1 cellular context compared by ENCODE assay signal in the genomic region with DNA sequence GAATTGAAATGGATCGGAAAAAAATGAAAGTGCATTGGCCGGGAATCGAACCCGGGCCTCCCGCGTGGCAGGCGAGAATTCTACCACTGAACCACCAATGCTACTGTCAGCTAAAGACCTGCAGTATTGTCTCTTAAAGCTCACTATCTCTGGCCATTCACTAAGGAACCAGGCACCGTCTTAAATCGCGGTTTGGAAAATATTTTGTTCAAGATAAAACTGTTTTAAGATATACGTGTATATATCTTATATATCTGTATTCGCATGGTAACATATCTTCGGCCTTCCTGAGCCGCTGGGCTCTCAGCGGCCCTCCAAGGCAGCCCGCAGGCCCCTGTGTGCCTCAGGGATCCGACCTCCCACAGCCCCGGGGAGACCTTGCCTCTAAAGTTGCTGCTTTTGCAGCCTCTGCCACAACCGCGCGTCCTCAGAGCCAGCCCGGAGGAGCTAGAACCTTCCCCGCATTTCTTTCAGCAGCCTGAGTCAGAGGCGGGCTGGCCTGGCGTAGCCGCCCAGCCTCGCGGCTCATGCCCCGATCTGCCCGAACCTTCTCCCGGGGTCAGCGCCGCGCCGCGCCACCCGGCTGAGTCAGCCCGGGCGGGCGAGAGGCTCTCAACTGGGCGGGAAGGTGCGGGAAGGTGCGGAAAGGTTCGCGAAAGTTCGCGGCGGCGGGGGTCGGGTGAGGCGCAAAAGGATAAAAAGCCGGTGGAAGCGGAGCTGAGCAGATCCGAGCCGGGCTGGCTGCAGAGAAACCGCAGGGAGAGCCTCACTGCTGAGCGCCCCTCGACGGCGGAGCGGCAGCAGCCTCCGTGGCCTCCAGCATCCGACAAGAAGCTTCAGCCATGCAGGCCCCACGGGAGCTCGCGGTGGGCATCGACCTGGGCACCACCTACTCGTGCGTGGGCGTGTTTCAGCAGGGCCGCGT.
TF ChIP-seq lines count a peak whose summit lies in the region.

A gene (plus strand): TSS at position 724 of the 925 bp plus-strand sequence. CDS start 119 bp downstream, at position 843.

TF ChIP-seq in GM12878, 131 proteins besides CTCF, POLR2A, EP300 and RAD21 (continued from another document):
- TF ChIP-seq, protein P1, sequence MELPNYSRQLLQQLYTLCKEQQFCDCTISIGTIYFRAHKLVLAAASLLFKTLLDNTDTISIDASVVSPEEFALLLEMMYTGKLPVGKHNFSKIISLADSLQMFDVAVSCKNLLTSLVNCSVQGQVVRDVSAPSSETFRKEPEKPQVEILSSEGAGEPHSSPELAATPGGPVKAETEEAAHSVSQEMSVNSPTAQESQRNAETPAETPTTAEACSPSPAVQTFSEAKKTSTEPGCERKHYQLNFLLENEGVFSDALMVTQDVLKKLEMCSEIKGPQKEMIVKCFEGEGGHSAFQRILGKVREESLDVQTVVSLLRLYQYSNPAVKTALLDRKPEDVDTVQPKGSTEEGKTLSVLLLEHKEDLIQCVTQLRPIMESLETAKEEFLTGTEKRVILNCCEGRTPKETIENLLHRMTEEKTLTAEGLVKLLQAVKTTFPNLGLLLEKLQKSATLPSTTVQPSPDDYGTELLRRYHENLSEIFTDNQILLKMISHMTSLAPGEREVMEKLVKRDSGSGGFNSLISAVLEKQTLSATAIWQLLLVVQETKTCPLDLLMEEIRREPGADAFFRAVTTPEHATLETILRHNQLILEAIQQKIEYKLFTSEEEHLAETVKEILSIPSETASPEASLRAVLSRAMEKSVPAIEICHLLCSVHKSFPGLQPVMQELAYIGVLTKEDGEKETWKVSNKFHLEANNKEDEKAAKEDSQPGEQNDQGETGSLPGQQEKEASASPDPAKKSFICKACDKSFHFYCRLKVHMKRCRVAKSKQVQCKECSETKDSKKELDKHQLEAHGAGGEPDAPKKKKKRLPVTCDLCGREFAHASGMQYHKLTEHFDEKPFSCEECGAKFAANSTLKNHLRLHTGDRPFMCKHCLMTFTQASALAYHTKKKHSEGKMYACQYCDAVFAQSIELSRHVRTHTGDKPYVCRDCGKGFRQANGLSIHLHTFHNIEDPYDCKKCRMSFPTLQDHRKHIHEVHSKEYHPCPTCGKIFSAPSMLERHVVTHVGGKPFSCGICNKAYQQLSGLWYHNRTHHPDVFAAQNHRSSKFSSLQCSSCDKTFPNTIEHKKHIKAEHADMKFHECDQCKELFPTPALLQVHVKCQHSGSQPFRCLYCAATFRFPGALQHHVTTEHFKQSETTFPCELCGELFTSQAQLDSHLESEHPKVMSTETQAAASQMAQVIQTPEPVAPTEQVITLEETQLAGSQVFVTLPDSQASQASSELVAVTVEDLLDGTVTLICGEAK (IDR thresholded peaks at IDR 0.05; ENCODE audit: borderline replicate concordance): peak; percentile 83
- TF ChIP-seq TBL1XR1 (IDR thresholded peaks at IDR 0.05; ENCODE audit: low read depth, low read length): peak; percentile 90
- TF ChIP-seq STAT1 (conservative IDR thresholded peaks at IDR 0.05): 0 out of 2 replicates have a peak, but pooled peaks have one; percentile 74
- TF ChIP-seq ZSCAN29 (IDR thresholded peaks at IDR 0.05): peak; percentile 93
- peak; percentile 21; the same call in 1 of the 2 replicates for TF ChIP-seq JUNB (IDR thresholded peaks at IDR 0.05)
- TF ChIP-seq SREBF2 (IDR thresholded peaks at IDR 0.05; ENCODE audit: low read length): peak; percentile 94
- peak; percentile 54; the same call in 1 of the 2 replicates for TF ChIP-seq IRF4 (IDR thresholded peaks at IDR 0.05; ENCODE audit: low read depth, low read length)
- peak; percentile 68 for TF ChIP-seq GABPA (IDR thresholded peaks at IDR 0.05; ENCODE audit: low read depth)
- peak in 1 of 2 experiments; percentile 22; a peak in 2 of 4 replicates for TF ChIP-seq IKZF2 (IDR thresholded peaks at IDR 0.05)
- TF ChIP-seq CBX5 (IDR thresholded peaks at IDR 0.05; ENCODE audit: low read depth): 0 out of 2 replicates have a peak, but pooled peaks have one; percentile 58
- TF ChIP-seq NBN (IDR thresholded peaks at IDR 0.05): 0 out of 2 replicates have a peak, but pooled peaks have one; percentile 33
- TF ChIP-seq, protein P2, sequence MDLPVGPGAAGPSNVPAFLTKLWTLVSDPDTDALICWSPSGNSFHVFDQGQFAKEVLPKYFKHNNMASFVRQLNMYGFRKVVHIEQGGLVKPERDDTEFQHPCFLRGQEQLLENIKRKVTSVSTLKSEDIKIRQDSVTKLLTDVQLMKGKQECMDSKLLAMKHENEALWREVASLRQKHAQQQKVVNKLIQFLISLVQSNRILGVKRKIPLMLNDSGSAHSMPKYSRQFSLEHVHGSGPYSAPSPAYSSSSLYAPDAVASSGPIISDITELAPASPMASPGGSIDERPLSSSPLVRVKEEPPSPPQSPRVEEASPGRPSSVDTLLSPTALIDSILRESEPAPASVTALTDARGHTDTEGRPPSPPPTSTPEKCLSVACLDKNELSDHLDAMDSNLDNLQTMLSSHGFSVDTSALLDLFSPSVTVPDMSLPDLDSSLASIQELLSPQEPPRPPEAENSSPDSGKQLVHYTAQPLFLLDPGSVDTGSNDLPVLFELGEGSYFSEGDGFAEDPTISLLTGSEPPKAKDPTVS (IDR thresholded peaks at IDR 0.05; ENCODE audit: low read depth, low read length): peak; percentile 97
- peak; percentile 19; the same call in 1 of the 2 replicates for TF ChIP-seq GATAD2B (conservative IDR thresholded peaks at IDR 0.05; ENCODE audit: low read depth)
- TF ChIP-seq, protein P3, sequence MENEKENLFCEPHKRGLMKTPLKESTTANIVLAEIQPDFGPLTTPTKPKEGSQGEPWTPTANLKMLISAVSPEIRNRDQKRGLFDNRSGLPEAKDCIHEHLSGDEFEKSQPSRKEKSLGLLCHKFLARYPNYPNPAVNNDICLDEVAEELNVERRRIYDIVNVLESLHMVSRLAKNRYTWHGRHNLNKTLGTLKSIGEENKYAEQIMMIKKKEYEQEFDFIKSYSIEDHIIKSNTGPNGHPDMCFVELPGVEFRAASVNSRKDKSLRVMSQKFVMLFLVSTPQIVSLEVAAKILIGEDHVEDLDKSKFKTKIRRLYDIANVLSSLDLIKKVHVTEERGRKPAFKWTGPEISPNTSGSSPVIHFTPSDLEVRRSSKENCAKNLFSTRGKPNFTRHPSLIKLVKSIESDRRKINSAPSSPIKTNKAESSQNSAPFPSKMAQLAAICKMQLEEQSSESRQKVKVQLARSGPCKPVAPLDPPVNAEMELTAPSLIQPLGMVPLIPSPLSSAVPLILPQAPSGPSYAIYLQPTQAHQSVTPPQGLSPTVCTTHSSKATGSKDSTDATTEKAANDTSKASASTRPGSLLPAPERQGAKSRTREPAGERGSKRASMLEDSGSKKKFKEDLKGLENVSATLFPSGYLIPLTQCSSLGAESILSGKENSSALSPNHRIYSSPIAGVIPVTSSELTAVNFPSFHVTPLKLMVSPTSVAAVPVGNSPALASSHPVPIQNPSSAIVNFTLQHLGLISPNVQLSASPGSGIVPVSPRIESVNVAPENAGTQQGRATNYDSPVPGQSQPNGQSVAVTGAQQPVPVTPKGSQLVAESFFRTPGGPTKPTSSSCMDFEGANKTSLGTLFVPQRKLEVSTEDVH (IDR thresholded peaks at IDR 0.05; ENCODE audit: low read depth, partially characterized antibody): peak; percentile 35
- TF ChIP-seq POU2F2 (IDR thresholded peaks at IDR 0.05; ENCODE audit: borderline replicate concordance, low read depth, low read length): 0 out of 3 replicates have a peak, but pooled peaks have one; percentile 39
- TF ChIP-seq RELA (IDR thresholded peaks at IDR 0.05; ENCODE audit: borderline replicate concordance, partially characterized antibody): peak; percentile 39
- peak; percentile 100 for TF ChIP-seq ZNF24 (IDR thresholded peaks at IDR 0.05)
- TF ChIP-seq SMARCA5 (IDR thresholded peaks at IDR 0.05): peak; percentile 89
- TF ChIP-seq CREB1 (IDR thresholded peaks at IDR 0.05; ENCODE audit: low read depth): peak; percentile 51; the same call in 1 of the 2 replicates
- TF ChIP-seq, protein P4, sequence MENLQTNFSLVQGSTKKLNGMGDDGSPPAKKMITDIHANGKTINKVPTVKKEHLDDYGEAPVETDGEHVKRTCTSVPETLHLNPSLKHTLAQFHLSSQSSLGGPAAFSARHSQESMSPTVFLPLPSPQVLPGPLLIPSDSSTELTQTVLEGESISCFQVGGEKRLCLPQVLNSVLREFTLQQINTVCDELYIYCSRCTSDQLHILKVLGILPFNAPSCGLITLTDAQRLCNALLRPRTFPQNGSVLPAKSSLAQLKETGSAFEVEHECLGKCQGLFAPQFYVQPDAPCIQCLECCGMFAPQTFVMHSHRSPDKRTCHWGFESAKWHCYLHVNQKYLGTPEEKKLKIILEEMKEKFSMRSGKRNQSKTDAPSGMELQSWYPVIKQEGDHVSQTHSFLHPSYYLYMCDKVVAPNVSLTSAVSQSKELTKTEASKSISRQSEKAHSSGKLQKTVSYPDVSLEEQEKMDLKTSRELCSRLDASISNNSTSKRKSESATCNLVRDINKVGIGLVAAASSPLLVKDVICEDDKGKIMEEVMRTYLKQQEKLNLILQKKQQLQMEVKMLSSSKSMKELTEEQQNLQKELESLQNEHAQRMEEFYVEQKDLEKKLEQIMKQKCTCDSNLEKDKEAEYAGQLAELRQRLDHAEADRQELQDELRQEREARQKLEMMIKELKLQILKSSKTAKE (IDR thresholded peaks at IDR 0.05; ENCODE audit: low read depth, poor library complexity, severe bottlenecking): peak; percentile 91
- TF ChIP-seq RB1 (IDR thresholded peaks at IDR 0.05; ENCODE audit: borderline replicate concordance): peak; percentile 86
- TF ChIP-seq YY1 (IDR thresholded peaks at IDR 0.05; ENCODE audit: low read depth, low read length): peak; percentile 76
- TF ChIP-seq RUNX3 (IDR thresholded peaks at IDR 0.05; ENCODE audit: low read length): peak; percentile 72
- 0 out of 2 replicates have a peak, but pooled peaks have one; percentile 29 for TF ChIP-seq BACH1 (IDR thresholded peaks at IDR 0.05; ENCODE audit: borderline replicate concordance)
- TF ChIP-seq BHLHE40 (IDR thresholded peaks at IDR 0.05; ENCODE audit: borderline replicate concordance in 1 of 2, low read depth in 2 of 2, low read length in 1 of 2): peak in 1 of 2 experiments; percentile 17; a peak in 1 of 4 replicates
- peak; percentile 45; the same call in 1 of the 2 replicates for TF ChIP-seq NR2F1 (conservative IDR thresholded peaks at IDR 0.05)
- TF ChIP-seq CBFB (IDR thresholded peaks at IDR 0.05; ENCODE audit: low read depth): 0 out of 2 replicates have a peak, but pooled peaks have one; percentile 69
- TF ChIP-seq IKZF1 (conservative IDR thresholded peaks at IDR 0.05): peak; percentile 84
- TF ChIP-seq PML (IDR thresholded peaks at IDR 0.05; ENCODE audit: low read length): 0 out of 2 replicates have a peak, but pooled peaks have one; percentile 39
- peak; percentile 57 for TF ChIP-seq NFIC (IDR thresholded peaks at IDR 0.05; ENCODE audit: low read depth, low read length)
- TF ChIP-seq TARDBP (IDR thresholded peaks at IDR 0.05; ENCODE audit: borderline replicate concordance): peak; percentile 97
